1 cellular context compared by ENCODE assay signal in the genomic region with DNA sequence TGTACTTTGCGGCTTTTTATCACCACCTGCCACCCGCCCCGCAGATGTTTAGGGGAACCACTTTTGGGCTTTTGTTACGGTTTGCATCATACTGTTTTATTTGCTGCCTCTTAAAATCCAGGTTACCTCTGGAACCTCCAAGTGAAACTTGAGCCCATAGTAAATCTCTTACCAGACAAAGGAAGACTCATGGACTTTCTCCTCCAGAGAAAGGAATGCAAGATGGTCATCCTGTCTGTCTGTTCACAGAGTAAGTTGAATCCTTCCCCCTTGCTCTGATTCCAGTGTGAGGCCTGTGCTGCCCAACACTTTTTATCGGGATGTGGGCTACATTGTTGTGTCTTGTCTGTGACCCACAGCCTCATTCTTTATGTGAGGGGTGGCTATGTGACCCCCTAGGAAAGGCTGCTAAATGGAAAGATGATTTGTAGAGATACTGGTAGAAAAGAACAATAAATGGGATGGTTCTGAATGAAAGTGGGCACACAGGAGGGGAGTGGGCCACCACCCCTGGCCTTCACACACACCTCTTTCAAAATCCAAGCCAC.
TF ChIP-seq lines count a peak whose summit lies in the region.

No MANE protein-coding gene starts in this region.

TF ChIP-seq in GM23338, 12 proteins besides CTCF, POLR2A, EP300 and RAD21 (continued from another document):
- TF ChIP-seq, protein P1, sequence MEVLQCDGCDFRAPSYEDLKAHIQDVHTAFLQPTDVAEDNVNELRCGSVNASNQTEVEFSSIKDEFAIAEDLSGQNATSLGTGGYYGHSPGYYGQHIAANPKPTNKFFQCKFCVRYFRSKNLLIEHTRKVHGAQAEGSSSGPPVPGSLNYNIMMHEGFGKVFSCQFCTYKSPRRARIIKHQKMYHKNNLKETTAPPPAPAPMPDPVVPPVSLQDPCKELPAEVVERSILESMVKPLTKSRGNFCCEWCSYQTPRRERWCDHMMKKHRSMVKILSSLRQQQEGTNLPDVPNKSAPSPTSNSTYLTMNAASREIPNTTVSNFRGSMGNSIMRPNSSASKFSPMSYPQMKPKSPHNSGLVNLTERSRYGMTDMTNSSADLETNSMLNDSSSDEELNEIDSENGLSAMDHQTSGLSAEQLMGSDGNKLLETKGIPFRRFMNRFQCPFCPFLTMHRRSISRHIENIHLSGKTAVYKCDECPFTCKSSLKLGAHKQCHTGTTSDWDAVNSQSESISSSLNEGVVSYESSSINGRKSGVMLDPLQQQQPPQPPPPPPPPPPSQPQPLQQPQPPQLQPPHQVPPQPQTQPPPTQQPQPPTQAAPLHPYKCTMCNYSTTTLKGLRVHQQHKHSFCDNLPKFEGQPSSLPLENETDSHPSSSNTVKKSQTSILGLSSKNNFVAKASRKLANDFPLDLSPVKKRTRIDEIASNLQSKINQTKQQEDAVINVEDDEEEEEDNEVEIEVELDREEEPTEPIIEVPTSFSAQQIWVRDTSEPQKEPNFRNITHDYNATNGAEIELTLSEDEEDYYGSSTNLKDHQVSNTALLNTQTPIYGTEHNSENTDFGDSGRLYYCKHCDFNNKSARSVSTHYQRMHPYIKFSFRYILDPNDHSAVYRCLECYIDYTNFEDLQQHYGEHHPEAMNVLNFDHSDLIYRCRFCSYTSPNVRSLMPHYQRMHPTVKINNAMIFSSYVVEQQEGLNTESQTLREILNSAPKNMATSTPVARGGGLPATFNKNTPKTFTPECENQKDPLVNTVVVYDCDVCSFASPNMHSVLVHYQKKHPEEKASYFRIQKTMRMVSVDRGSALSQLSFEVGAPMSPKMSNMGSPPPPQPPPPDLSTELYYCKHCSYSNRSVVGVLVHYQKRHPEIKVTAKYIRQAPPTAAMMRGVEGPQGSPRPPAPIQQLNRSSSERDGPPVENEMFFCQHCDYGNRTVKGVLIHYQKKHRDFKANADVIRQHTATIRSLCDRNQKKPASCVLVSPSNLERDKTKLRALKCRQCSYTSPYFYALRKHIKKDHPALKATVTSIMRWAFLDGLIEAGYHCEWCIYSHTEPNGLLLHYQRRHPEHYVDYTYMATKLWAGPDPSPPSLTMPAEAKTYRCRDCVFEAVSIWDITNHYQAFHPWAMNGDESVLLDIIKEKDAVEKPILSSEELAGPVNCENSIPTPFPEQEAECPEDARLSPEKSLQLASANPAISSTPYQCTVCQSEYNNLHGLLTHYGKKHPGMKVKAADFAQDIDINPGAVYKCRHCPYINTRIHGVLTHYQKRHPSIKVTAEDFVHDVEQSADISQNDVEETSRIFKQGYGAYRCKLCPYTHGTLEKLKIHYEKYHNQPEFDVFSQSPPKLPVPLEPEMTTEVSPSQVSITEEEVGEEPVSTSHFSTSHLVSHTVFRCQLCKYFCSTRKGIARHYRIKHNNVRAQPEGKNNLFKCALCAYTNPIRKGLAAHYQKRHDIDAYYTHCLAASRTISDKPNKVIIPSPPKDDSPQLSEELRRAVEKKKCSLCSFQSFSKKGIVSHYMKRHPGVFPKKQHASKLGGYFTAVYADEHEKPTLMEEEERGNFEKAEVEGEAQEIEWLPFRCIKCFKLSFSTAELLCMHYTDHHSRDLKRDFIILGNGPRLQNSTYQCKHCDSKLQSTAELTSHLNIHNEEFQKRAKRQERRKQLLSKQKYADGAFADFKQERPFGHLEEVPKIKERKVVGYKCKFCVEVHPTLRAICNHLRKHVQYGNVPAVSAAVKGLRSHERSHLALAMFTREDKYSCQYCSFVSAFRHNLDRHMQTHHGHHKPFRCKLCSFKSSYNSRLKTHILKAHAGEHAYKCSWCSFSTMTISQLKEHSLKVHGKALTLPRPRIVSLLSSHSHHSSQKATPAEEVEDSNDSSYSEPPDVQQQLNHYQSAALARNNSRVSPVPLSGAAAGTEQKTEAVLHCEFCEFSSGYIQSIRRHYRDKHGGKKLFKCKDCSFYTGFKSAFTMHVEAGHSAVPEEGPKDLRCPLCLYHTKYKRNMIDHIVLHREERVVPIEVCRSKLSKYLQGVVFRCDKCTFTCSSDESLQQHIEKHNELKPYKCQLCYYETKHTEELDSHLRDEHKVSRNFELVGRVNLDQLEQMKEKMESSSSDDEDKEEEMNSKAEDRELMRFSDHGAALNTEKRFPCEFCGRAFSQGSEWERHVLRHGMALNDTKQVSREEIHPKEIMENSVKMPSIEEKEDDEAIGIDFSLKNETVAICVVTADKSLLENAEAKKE (CRISPR knock-in tag; IDR thresholded peaks at IDR 0.05) = no peak
- TF ChIP-seq, protein P2, sequence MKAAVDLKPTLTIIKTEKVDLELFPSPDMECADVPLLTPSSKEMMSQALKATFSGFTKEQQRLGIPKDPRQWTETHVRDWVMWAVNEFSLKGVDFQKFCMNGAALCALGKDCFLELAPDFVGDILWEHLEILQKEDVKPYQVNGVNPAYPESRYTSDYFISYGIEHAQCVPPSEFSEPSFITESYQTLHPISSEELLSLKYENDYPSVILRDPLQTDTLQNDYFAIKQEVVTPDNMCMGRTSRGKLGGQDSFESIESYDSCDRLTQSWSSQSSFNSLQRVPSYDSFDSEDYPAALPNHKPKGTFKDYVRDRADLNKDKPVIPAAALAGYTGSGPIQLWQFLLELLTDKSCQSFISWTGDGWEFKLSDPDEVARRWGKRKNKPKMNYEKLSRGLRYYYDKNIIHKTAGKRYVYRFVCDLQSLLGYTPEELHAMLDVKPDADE (IDR thresholded peaks at IDR 0.05) = no peak
- no peak for TF ChIP-seq EZH2 (IDR thresholded peaks at IDR 0.05; ENCODE audit: low read depth, unreplicated experiment)
- no peak for TF ChIP-seq ZNF114 (CRISPR knock-in tag; IDR thresholded peaks at IDR 0.05)
- TF ChIP-seq POLR2AphosphoS5 (IDR thresholded peaks at IDR 0.05; ENCODE audit: low read depth) = no peak
- no peak for TF ChIP-seq STAT1 (IDR thresholded peaks at IDR 0.05; ENCODE audit: unreplicated experiment)
- TF ChIP-seq, protein P3, sequence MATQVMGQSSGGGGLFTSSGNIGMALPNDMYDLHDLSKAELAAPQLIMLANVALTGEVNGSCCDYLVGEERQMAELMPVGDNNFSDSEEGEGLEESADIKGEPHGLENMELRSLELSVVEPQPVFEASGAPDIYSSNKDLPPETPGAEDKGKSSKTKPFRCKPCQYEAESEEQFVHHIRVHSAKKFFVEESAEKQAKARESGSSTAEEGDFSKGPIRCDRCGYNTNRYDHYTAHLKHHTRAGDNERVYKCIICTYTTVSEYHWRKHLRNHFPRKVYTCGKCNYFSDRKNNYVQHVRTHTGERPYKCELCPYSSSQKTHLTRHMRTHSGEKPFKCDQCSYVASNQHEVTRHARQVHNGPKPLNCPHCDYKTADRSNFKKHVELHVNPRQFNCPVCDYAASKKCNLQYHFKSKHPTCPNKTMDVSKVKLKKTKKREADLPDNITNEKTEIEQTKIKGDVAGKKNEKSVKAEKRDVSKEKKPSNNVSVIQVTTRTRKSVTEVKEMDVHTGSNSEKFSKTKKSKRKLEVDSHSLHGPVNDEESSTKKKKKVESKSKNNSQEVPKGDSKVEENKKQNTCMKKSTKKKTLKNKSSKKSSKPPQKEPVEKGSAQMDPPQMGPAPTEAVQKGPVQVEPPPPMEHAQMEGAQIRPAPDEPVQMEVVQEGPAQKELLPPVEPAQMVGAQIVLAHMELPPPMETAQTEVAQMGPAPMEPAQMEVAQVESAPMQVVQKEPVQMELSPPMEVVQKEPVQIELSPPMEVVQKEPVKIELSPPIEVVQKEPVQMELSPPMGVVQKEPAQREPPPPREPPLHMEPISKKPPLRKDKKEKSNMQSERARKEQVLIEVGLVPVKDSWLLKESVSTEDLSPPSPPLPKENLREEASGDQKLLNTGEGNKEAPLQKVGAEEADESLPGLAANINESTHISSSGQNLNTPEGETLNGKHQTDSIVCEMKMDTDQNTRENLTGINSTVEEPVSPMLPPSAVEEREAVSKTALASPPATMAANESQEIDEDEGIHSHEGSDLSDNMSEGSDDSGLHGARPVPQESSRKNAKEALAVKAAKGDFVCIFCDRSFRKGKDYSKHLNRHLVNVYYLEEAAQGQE (IDR thresholded peaks at IDR 0.05; ENCODE audit: unreplicated experiment) = no peak
- no peak for TF ChIP-seq NANOG (IDR thresholded peaks at IDR 0.05; ENCODE audit: borderline replicate concordance)
- TF ChIP-seq ZNF331 (CRISPR knock-in tag; IDR thresholded peaks at IDR 0.05; ENCODE audit: low read depth) = no peak
TF ChIP-seq in GM23338: peak in this region for 0.
